In the genomic region with DNA sequence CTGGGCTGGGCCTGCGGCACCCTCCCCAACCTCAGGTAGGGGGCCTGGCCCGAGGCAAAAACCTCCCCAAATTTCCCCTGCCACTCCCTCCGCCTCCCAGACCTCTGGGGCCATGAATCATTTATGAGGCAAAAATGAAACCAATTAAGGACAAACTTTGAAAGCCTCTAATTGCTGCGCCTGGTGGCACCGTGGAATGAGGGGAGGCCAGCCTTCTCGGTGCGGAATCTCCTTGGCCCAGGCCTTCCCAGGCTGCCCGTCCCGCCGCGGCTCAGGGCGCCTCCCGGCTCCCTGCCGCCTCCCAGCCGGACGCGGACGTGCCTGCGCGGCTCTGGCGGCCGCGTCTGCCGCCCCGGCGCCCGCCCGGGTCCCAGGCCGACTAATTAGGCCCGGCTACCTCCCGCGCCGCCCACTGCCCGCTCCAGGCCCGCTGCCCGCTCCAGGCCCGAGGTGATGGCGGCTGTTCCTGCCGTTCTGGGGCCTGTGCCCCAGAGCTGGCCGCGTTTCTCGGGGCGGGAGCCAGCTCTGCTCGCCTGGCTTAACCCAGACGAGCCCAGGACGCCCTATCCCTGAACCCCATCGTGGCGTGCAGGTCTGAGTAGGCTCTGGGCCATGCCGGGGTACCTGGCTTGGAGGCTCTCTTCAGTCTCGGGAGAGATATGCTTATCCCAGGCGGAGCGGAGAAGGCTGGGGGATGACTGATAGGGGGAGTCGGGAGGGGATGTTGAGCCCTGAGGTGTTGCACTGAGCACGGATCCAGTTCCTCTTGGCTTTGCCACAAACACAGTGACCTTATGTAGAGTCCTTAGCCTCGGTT, we compare ENCODE assay signal across 8 cellular contexts. TPM values are rescaled to one million over a fixed set of nuclear protein-coding genes. Genes with fewer than 3 reads are reported as not detected.
DNase-seq lines count a peak whose midpoint lies in the region; ATAC-seq and TF ChIP-seq lines count a peak whose summit lies in the region.

No MANE protein-coding gene starts in this region.

- H3K36me3 ChIP-seq in A673 (ENCODE audit: insufficient read depth, low read length, poor library complexity, severe bottlenecking) = no peaks in the 10 kb centered on the region
- H3K36me3 ChIP-seq in GM23248 (ENCODE audit: low read depth) = no peaks in the 10 kb centered on the region
- H3K36me3 ChIP-seq in duodenal mucosa (ENCODE audit: control insufficient read depth in 1 of 2, insufficient read depth in 2 of 2, low read length in 2 of 2) = peaks cover 0 to 3% of the 10 kb centered on the region in 2 donors
- H3K36me3 ChIP-seq in mucosa of rectum (ENCODE audit: control insufficient read depth in 2 of 2, insufficient read depth in 2 of 2, low read length in 2 of 2) = no peaks in the 10 kb centered on the region
- no peaks in the 10 kb centered on the region for H3K36me3 ChIP-seq in transverse colon

- TF ChIP-seq EP300 in transverse colon (IDR thresholded peaks at IDR 0.05; ENCODE audit: low read depth) = no peak

- CTCF ChIA-PET in A673 (lab: Charles Lee) = no interaction called here

- peaks cover 71% of the 10 kb centered on the region for H3K4me1 ChIP-seq in A673 (ENCODE audit: insufficient read depth, low read length, poor library complexity, severe bottlenecking)
- H3K4me1 ChIP-seq in GM23248 (ENCODE audit: insufficient read depth) = peaks cover 25% of the 10 kb centered on the region
- H3K4me1 ChIP-seq in duodenal mucosa (ENCODE audit: control insufficient read depth in 1 of 2, insufficient read depth in 2 of 2, low read length in 2 of 2) = peaks cover 40 to 51% of the 10 kb centered on the region in 2 donors
- H3K4me1 ChIP-seq in mucosa of rectum (ENCODE audit: control insufficient read depth in 2 of 2, insufficient read depth in 2 of 2, low read length in 2 of 2) = peaks cover 32 to 52% of the 10 kb centered on the region in 2 donors
- H3K4me1 ChIP-seq in transverse colon = peaks cover 13 to 43% (median 34%) of the 10 kb centered on the region in 4 donors

- TF ChIP-seq CTCF in A673 (conservative IDR thresholded peaks at IDR 0.05; ENCODE audit: low read depth, low read length) (no peak), VCaP (conservative IDR thresholded peaks at IDR 0.05) (no peak), transverse colon (IDR thresholded peaks at IDR 0.05) (no peak)

- in situ Hi-C loops in GM23248 (cut with MboI) = no loop called here
- in situ Hi-C loops in transverse colon (cut with MboI; ENCODE audit: low pct_ligation_motif_present in 1 of 4, low pct_unique_long_range_greater_than_20kb in 1 of 4, low sequenced_read_pairs in 3 of 4) = no loop called here

- H3K27ac ChIP-seq in A673 (ENCODE audit: low read depth, low read length, poor library complexity, severe bottlenecking) (peak overlapping the region; percentile 91), GM23248 (peak overlapping the region; percentile 91), VCaP (peak overlapping the region; percentile 79), duodenal mucosa (ENCODE audit: low read depth, low read length) (peak overlapping the region; percentile 79), mucosa of rectum (ENCODE audit: low read depth in 2 of 2, low read length in 2 of 2) (peak overlapping the region; percentile 60 to 79), transverse colon (peak overlapping the region; percentile 78 to 90 (median 85))

- peaks cover 20% of the 10 kb centered on the region for H3F3A ChIP-seq in GM23248 (ENCODE audit: insufficient read depth)

- DNase-seq in A673 (ENCODE audit: low spot score) = peak; percentile 82
- peak; percentile 72 for DNase-seq in GM23248
- no peak for DNase-seq in transverse colon
- no peak for DNase-seq in COLO829 (ENCODE audit: low spot score)

- BruUV-seq in A673 (replicated peaks; lab: Mats Ljungman, UMichigan) = no TSS peak

- H3K9me3 ChIP-seq in A673 (ENCODE audit: low read depth, low read length, poor library complexity, severe bottlenecking) (no peaks in the 10 kb centered on the region), GM23248 (ENCODE audit: low read depth) (no peaks in the 10 kb centered on the region), duodenal mucosa (ENCODE audit: control insufficient read depth in 1 of 2, low read length in 2 of 2) (no peaks in the 10 kb centered on the region), mucosa of rectum (ENCODE audit: control insufficient read depth in 2 of 2, low read length in 2 of 2) (no peaks in the 10 kb centered on the region), transverse colon (no peaks in the 10 kb centered on the region)

- 2 to 3% methylated on average over 48 to 49 of the region's 55 CpGs for WGBS in GM23248 (ENCODE audit: low coverage in 1 of 2, low lambda C conversion rate in 2 of 2, missing lambda C conversion rate in 2 of 2), 2 experiments
- WGBS in transverse colon (ENCODE audit: low coverage in 1 of 2), 2 donors = 18 to 100% methylated on average over 1 to 49 of the region's 55 CpGs

- H3K27me3 ChIP-seq in A673 (replicated peaks; ENCODE audit: insufficient read depth, low read depth, low read length, poor library complexity) (no peaks in the 10 kb centered on the region), GM23248 (replicated peaks; ENCODE audit: insufficient read depth) (no peaks in the 10 kb centered on the region), duodenal mucosa (ENCODE audit: control insufficient read depth in 1 of 2, insufficient read depth in 2 of 2, low read length in 2 of 2) (no peaks in the 10 kb centered on the region), mucosa of rectum (ENCODE audit: control insufficient read depth in 2 of 2, insufficient read depth in 2 of 2, low read length in 2 of 2) (no peaks in the 10 kb centered on the region), transverse colon (no peaks in the 10 kb centered on the region)

- no peak for ATAC-seq in HG02852 (IDR thresholded peaks at IDR 0.05; ENCODE audit: unreplicated experiment)

- POLR2A ChIA-PET in A673 (lab: Charles Lee; ENCODE audit: low non-redundant PET) = no interaction called here

- H3K9ac ChIP-seq in GM23248 = peak overlapping the region; percentile 87
- H3K9ac ChIP-seq in duodenal mucosa (ENCODE audit: low read depth in 1 of 2, low read length in 2 of 2) = peak overlapping the region; percentile 69 to 70
- H3K9ac ChIP-seq in mucosa of rectum (ENCODE audit: low read depth in 1 of 2, low read length in 2 of 2) = peak overlapping the region; percentile 66 to 74

- TF ChIP-seq POLR2A in transverse colon (IDR thresholded peaks at IDR 0.05) = no peak

- H3K9me2 ChIP-seq in GM23248 (ENCODE audit: insufficient read depth) = no peaks in the 10 kb centered on the region

- H3K4me2 ChIP-seq in GM23248 (ENCODE audit: unreplicated experiment) = peak overlapping the region; percentile 63

- H4K20me1 ChIP-seq in GM23248 (ENCODE audit: insufficient read depth) = no peaks in the 10 kb centered on the region

- intact Hi-C loops in A673 (cut with micrococcal nuclease; ENCODE audit: unreplicated experiment) = no loop called here
- intact Hi-C loops in transverse colon (cut with DNase I; ENCODE audit: low total_unique reads) = no loop called here

- H3K4me3 ChIP-seq in A673 (ENCODE audit: low read depth, low read length, poor library complexity, severe bottlenecking) = peak overlapping the region; percentile 38
- H3K4me3 ChIP-seq in GM23248 = peak overlapping the region; percentile 64
- H3K4me3 ChIP-seq in duodenal mucosa (ENCODE audit: low read depth in 1 of 2, low read length in 2 of 2) = peak overlapping the region; percentile 66 to 74
- H3K4me3 ChIP-seq in mucosa of rectum (ENCODE audit: low read length in 2 of 2) = peak overlapping the region; percentile 49 to 64
- H3K4me3 ChIP-seq in transverse colon = peak overlapping the region; percentile 2 to 49 (median 43)

- peaks cover 97% of the 10 kb centered on the region for H3K79me2 ChIP-seq in GM23248 (ENCODE audit: insufficient read depth)

- H2AFZ ChIP-seq in GM23248 = peak overlapping the region; percentile 9; the same call in 1 of the 2 replicates

RNA-seq across cellular contexts. Expression of a gene that starts 20.1 kb away (rescaled TPM):
- total RNA-seq in A673 (2021) = 56.4 and 57.2 TPM in 2 replicates
- total RNA-seq in GM23248 (2014; rRNA removed; shearing (Covaris generic)) = 163 and 168 TPM in 2 replicates
- 81.4 and 83.7 TPM in 2 replicates for polyA plus RNA-seq in GM23248 (2016; fragmentation: Nextera tagmentation; extraction: Ambion mirVana)
- 10 to 100 TPM; 26.5 to 50.7 (median 36.2) TPM for total RNA-seq in transverse colon

Comparison
In these comparisons a context has a peak if more than half of its experiments do, and no peak if none do; other contexts are left out.
1. DNase-seq: peak in A673 (single experiment) and GM23248 (single experiment); none in transverse colon (single experiment) and COLO829 (single experiment).
2. Peak in every context shown above with its lines, with median percentiles within 50 percentile points of each other: H3K27ac ChIP-seq, H3K4me3 ChIP-seq and H3K9ac ChIP-seq.